11 cellular contexts compared by ENCODE assay signal in genomic region chr12:100743060-100743459, GRCh38. TPM values are rescaled to one million over a fixed set of nuclear protein-coding genes. Genes with fewer than 3 reads are reported as not detected.
"Had no signal": no experiment of that assay in that cellular context is flagged by ENCODE, and none has a peak within 500 bp of the region (broad histone marks: within the 10 kb centered on the region; RNA-seq: fewer than 3 reads in every experiment).

No MANE protein-coding gene starts in this region.

- H3K27ac ChIP-seq: GM23248 had no signal

- FAIRE-seq: HTR-8/SVneo, K562 had no signal

- H3K4me3 ChIP-seq: GM23248, HAP-1, K562 had no signal

- H3K9me3 ChIP-seq: HAP-1 had no signal

- DNase-seq: GM23248, GOT3, H7, HFFc6, IMR-90, KG1 had no signal

- H3K9me3 Mint-ChIP-seq: HFFc6 had no signal

- H3K4me1 ChIP-seq: HAP-1 had no signal

- ATAC-seq: HCT116, K562 had no signal

- H3K4me3 Mint-ChIP-seq: HFFc6 had no signal

- H3K27ac Mint-ChIP-seq: HFFc6 had no signal

- H3K9ac ChIP-seq: GM23248 had no signal

RNA-seq across cellular contexts. Expression of gene ANO4, which starts 51.5 kb away (rescaled TPM):
- total RNA-seq: HFFc6, HT-29, K562 had no signal
- polyA plus RNA-seq: K562 had no signal
